In the genomic region with DNA sequence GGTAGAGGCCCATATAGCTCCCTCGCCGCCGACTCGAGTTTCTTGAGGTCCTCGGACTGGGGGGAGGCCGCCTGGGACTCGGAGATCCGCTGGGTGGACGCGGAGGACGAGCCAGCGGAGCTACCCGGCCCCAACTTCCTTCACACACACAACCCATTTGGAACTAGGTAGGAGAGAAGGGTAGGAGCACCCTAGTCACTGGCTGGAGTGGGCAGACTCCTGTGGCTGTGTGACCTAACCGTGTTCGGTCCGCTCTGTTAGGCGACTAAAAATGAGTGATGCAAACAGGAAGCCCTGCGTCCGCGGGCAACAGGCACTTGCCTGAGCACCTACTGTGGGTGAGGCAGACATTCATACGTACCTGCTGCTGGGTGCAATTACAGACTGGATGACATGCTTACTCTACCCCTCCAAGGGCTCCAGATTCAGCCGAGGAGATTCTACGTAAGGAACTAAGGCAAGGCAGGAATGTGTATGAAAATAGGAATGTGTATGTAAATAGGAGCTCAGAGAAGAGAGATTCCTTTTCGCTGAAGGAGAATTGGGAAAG, we compare ENCODE assay signal across 8 cellular contexts. TPM values are rescaled to one million over a fixed set of nuclear protein-coding genes. Genes with fewer than 3 reads are reported as not detected.
DNase-seq lines count a peak whose midpoint lies in the region; TF ChIP-seq lines count a peak whose summit lies in the region.

No MANE protein-coding gene starts in this region.

- peaks cover 19% of the 10 kb centered on the region for H3K4me1 Mint-ChIP-seq in progenitor cell of endocrine pancreas (ENCODE audit: low read depth)

- H3K27me3 Mint-ChIP-seq in progenitor cell of endocrine pancreas, result no peaks in the 10 kb centered on the region

- no peaks in the 10 kb centered on the region for H3K9me3 Mint-ChIP-seq in progenitor cell of endocrine pancreas (ENCODE audit: low read depth)

- H3K4me3 Mint-ChIP-seq in progenitor cell of endocrine pancreas (ENCODE audit: low read depth), result peak overlapping the region; percentile 91

- no peak for TF ChIP-seq CTCF in fibroblast of pulmonary artery (IDR thresholded peaks at IDR 0.05; ENCODE audit: low read length, missing control alignments)
- no peak for TF ChIP-seq CTCF in progenitor cell of endocrine pancreas (IDR thresholded peaks at IDR 0.05; ENCODE audit: unreplicated experiment)

- peak overlapping the region; percentile 90 for H3K4me3 ChIP-seq in fibroblast of pulmonary artery (replicated peaks; ENCODE audit: low read depth, low read length)

- peak; percentile 85 for DNase-seq in activated effector memory CD4-positive, alpha-beta T cell treated with anti-CD3 and anti-CD28 coated beads, Interleukin-2, amount 50 U/mL, for 16 hours
- no peak for DNase-seq in activated effector memory CD4-positive, alpha-beta T cell treated with Interleukin-2 at 50 U/mL for 16 hours
- DNase-seq in NCI-H526 treated with DMSO at 0.1 percent for 48 hours (lab: John Stamatoyannopoulos, UW) (peak; percentile 60), activated T-helper 1 cell treated with Interleukin-2 at 50 U/mL for 16 hours (ENCODE audit: low read depth) (peak; percentile 36), fibroblast of pulmonary artery (ENCODE audit: low read depth) (peak; percentile 53), progenitor cell of endocrine pancreas (ENCODE audit: low spot score, unreplicated experiment) (no peak), globus pallidus (ENCODE audit: low spot score) (no peak), NCI-H446 treated with DMSO at 0.1 percent for 48 hours (lab: John Stamatoyannopoulos, UW) (no peak)

- peak overlapping the region; percentile 94 for H3K27ac Mint-ChIP-seq in progenitor cell of endocrine pancreas

- H3K36me3 Mint-ChIP-seq in progenitor cell of endocrine pancreas (ENCODE audit: insufficient read depth), result no peaks in the 10 kb centered on the region

RNA-seq across cellular contexts. Expression of a gene that starts 4.6 kb away (rescaled TPM):
- 91.8 and 96.4 TPM in 2 replicates for total RNA-seq in progenitor cell of endocrine pancreas

Comparison
In these comparisons a context has a peak if more than half of its experiments do, and no peak if none do; other contexts are left out.
1. DNase-seq: peak in activated effector memory CD4-positive, alpha-beta T cell treated with anti-CD3 and anti-CD28 coated beads, Interleukin-2, amount 50 U/mL, for 16 hours (single experiment), NCI-H526 treated with DMSO at 0.1 percent for 48 hours (single experiment), activated T-helper 1 cell treated with Interleukin-2 at 50 U/mL for 16 hours (single experiment) and fibroblast of pulmonary artery (single experiment); none in activated effector memory CD4-positive, alpha-beta T cell treated with Interleukin-2 at 50 U/mL for 16 hours (single experiment), progenitor cell of endocrine pancreas (single experiment), globus pallidus (single experiment) and NCI-H446 treated with DMSO at 0.1 percent for 48 hours (single experiment).